ENCODE assay signal across 8 cellular contexts in genomic region chr22:37166675-37167066, GRCh38. TPM values are rescaled to one million over a fixed set of nuclear protein-coding genes. Genes with fewer than 3 reads are reported as not detected.
A peak's percentile ranks its signal among the peaks of the same experiment; 100 is the strongest.
DNase-seq lines count a peak whose midpoint lies in the region; ATAC-seq and TF ChIP-seq lines count a peak whose summit lies in the region.

No MANE protein-coding gene starts in this region.

- peak overlapping the region; percentile 84 for H3K4me2 ChIP-seq in OCI-LY3 (ENCODE audit: low read length)

- no peaks in the 10 kb centered on the region for H3K36me3 ChIP-seq in OCI-LY3 (replicated peaks; ENCODE audit: low read depth, low read length)
- no peaks in the 10 kb centered on the region for H3K36me3 ChIP-seq in naive thymus-derived CD4-positive, alpha-beta T cell (ENCODE audit: control insufficient read depth in 2 of 3, insufficient read depth in 3 of 3, low read length in 3 of 3)

- peak overlapping the region; percentile 67 to 93 (median 87) for H3K27ac Mint-ChIP-seq in naive thymus-derived CD4-positive, alpha-beta T cell

- peaks cover 0 to 5% (median 0%) of the 10 kb centered on the region in 11 donors for H3K9me3 Mint-ChIP-seq in naive thymus-derived CD4-positive, alpha-beta T cell

- DNase-seq in AG08396 (ENCODE audit: low spot score) (peak; percentile 88), GM20000 (ENCODE audit: low spot score) (peak; percentile 80), activated T-cell treated with anti-CD3 and anti-CD28 coated beads for 24 hours (ENCODE audit: low read depth) (peak; percentile 82), erythroblast (lab: John Stamatoyannopoulos, UW) (peak; percentile 74 to 82)
- peak; percentile 69 to 84 (median 79) for DNase-seq in naive thymus-derived CD4-positive, alpha-beta T cell
- peak; percentile 68 to 73 for DNase-seq in stimulated activated CD8-positive, alpha-beta memory T cell treated with anti-CD3 and anti-CD28 coated beads, Interleukin-7, amount 100 ng/mL, for 4 hours (ENCODE audit: low read depth in 2 of 2)

- TF ChIP-seq POLR2A in erythroblast (IDR thresholded peaks at IDR 0.05; ENCODE audit: low read length) = no peak

- H3K9ac ChIP-seq in OCI-LY3 (ENCODE audit: low read length) = peak overlapping the region; percentile 41; the same call in 1 of the 2 replicates

- H3K79me2 ChIP-seq in OCI-LY3 (ENCODE audit: low read length) = no peaks in the 10 kb centered on the region

- CTCF ChIA-PET in naive thymus-derived CD4-positive, alpha-beta T cell (lab: Charles Lee) = interaction anchor here (0.7 to 3.9 kb wide), 10 partner anchors 12 to 95 kb away, joined by 3 to 18 read pairs (median 3); partner anchors contain the start of genes IL2RB and RAC2

- H3K27me3 ChIP-seq in OCI-LY3 (ENCODE audit: low read depth, low read length) = no peaks in the 10 kb centered on the region; the same call in 1 of the 2 replicates
- H3K27me3 ChIP-seq in naive thymus-derived CD4-positive, alpha-beta T cell (ENCODE audit: control insufficient read depth in 2 of 2, insufficient read depth in 2 of 2, low read length in 2 of 2) = no peaks in the 10 kb centered on the region

- POLR2A ChIA-PET in naive thymus-derived CD4-positive, alpha-beta T cell (lab: Charles Lee) = interaction anchor here (1.0 to 2.8 kb wide), 8 partner anchors 17 to 93 kb away, joined by 3 to 15 read pairs (median 4); partner anchors contain the start of gene IL2RB

- peak; percentile 79 for ATAC-seq in naive thymus-derived CD4-positive, alpha-beta T cell
- ATAC-seq in GM21526 (IDR thresholded peaks at IDR 0.05; ENCODE audit: low FRiP score, unreplicated experiment) = no peak

- H2AFZ ChIP-seq in OCI-LY3 (ENCODE audit: low read depth, low read length) = peak overlapping the region; percentile 62

- H3K9me3 ChIP-seq in OCI-LY3 (ENCODE audit: insufficient read depth, low read length) = no peaks in the 10 kb centered on the region
- no peaks in the 10 kb centered on the region for H3K9me3 ChIP-seq in naive thymus-derived CD4-positive, alpha-beta T cell (ENCODE audit: control insufficient read depth in 2 of 3, low read length in 3 of 3)

- H3K27ac ChIP-seq in OCI-LY3 (ENCODE audit: low read length) = no peak overlapping the region
- peak overlapping the region; percentile 53 for H3K27ac ChIP-seq in naive thymus-derived CD4-positive, alpha-beta T cell (ENCODE audit: low read depth, low read length)

- peak overlapping the region; percentile 66 for H3K4me3 ChIP-seq in OCI-LY3 (ENCODE audit: low read length)
- peak overlapping the region; percentile 43 for H3K4me3 ChIP-seq in naive thymus-derived CD4-positive, alpha-beta T cell (ENCODE audit: low read length)

- H3K36me3 Mint-ChIP-seq in naive thymus-derived CD4-positive, alpha-beta T cell = peaks cover 0 to 22% (median 0%) of the 10 kb centered on the region in 5 donors

- H3K4me3 Mint-ChIP-seq in naive thymus-derived CD4-positive, alpha-beta T cell = peak overlapping the region; percentile 60 to 87 (median 76)

- H4K20me1 ChIP-seq in OCI-LY3 (ENCODE audit: insufficient read depth, low read length) = no peaks in the 10 kb centered on the region

- peaks cover 62% of the 10 kb centered on the region for H3K4me1 ChIP-seq in OCI-LY3 (ENCODE audit: low read length)
- H3K4me1 ChIP-seq in naive thymus-derived CD4-positive, alpha-beta T cell (ENCODE audit: control insufficient read depth in 2 of 2, insufficient read depth in 2 of 2, low read length in 2 of 2) = peaks cover 65 to 89% of the 10 kb centered on the region in 2 donors

- intact Hi-C loops in naive thymus-derived CD4-positive, alpha-beta T cell (cut with micrococcal nuclease) = loop anchor here (1.0 to 5.0 kb wide), 9 partner anchors 16 to 384 kb away; no protein-coding TSS in a partner anchor

- no peaks in the 10 kb centered on the region for H3K27me3 Mint-ChIP-seq in naive thymus-derived CD4-positive, alpha-beta T cell

- TF ChIP-seq CTCF in GM20000 (IDR thresholded peaks at IDR 0.05; ENCODE audit: extremely low read depth, missing control alignments) (peak; percentile 83), OCI-LY3 (IDR thresholded peaks at IDR 0.05; ENCODE audit: low read depth, low read length) (peak; percentile 98)

- H3K4me1 Mint-ChIP-seq in naive thymus-derived CD4-positive, alpha-beta T cell = peaks cover 50 to 83% (median 71%) of the 10 kb centered on the region in 7 donors

RNA-seq across cellular contexts. Expression of gene IL2RB, which starts 17.0 kb away (rescaled TPM):
- total RNA-seq in naive thymus-derived CD4-positive, alpha-beta T cell = 100 to 1,000 TPM in 2 of 5 experiments, 10 to 100 TPM in 3; 14.3 to 209 (median 44.1) TPM
- polyA plus RNA-seq in naive thymus-derived CD4-positive, alpha-beta T cell = 10 to 100 TPM; 13.6 to 20.2 TPM

RNA-seq across cellular contexts. Expression of gene C1QTNF6, which starts 21.4 kb away (rescaled TPM):
- 10 to 100 TPM; 12.4 to 27.6 (median 20.2) TPM for total RNA-seq in naive thymus-derived CD4-positive, alpha-beta T cell
- 1 to 10 TPM; 1.1 to 2.4 TPM for polyA plus RNA-seq in naive thymus-derived CD4-positive, alpha-beta T cell

RNA-seq across cellular contexts. Expression of gene SSTR3, which starts 45.6 kb away (rescaled TPM):
- 10 to 100 TPM in 2 of 5 experiments, 1 to 10 TPM in 3; 3.9 to 30.4 (median 6.4) TPM for total RNA-seq in naive thymus-derived CD4-positive, alpha-beta T cell
- 1 to 10 TPM; 5.8 to 9.5 TPM for polyA plus RNA-seq in naive thymus-derived CD4-positive, alpha-beta T cell

RNA-seq across cellular contexts. Expression of gene TMPRSS6, which starts 57.2 kb away (rescaled TPM):
- total RNA-seq in naive thymus-derived CD4-positive, alpha-beta T cell = 1 to 10 TPM in 2 of 5 experiments, under 1 TPM in 3; 0.22 to 3.2 (median 0.32) TPM
- not detected for polyA plus RNA-seq in naive thymus-derived CD4-positive, alpha-beta T cell
